In the genomic region with DNA sequence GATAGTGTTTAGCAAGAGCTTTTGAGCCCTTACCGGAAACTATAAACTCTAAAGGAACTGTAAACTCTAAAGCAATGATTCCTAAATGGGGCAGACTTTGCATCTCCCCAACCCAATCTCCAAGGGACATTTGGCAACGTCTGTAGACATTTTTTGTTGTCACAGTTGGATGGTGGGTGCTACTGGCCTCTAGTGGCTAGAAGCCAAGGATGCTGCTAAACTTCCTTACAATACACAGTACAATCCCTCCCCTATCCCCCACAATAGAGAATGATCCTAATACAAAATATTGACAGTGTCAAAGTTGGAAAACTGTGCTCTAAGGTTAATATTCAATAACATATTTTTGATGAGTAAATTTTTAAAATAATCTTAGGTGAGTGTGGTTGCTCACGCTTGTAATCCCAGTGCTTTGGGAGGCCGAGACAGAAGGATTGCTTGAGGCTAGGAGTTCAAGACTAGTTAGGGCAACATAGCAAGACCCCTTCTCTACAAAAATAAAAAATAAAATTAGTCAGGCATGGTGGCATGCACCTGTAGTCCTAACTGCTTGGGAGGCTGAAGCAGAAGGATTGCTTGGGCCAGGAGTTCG, we compare ENCODE assay signal across 1 cellular context.
TF ChIP-seq lines count a peak whose summit lies in the region.

No MANE protein-coding gene starts in this region.

TF ChIP-seq in WTC11, 78 proteins besides CTCF, POLR2A, EP300 and RAD21 (continued from another document):
- TF ChIP-seq PRDM15 (CRISPR knock-in tag; IDR thresholded peaks at IDR 0.05) (no peak), KAT7 (CRISPR knock-in tag; IDR thresholded peaks at IDR 0.05; ENCODE audit: borderline replicate concordance) (no peak), ZNF512 (CRISPR knock-in tag; IDR thresholded peaks at IDR 0.05; ENCODE audit: borderline replicate concordance) (no peak), ETV6 (CRISPR knock-in tag; IDR thresholded peaks at IDR 0.05) (no peak), OVOL2 (CRISPR knock-in tag; IDR thresholded peaks at IDR 0.05; ENCODE audit: borderline replicate concordance) (no peak), RORB (CRISPR knock-in tag; IDR thresholded peaks at IDR 0.05) (no peak), SP1 (CRISPR knock-in tag; conservative IDR thresholded peaks at IDR 0.05) (no peak), ZNF416 (CRISPR knock-in tag; IDR thresholded peaks at IDR 0.05) (no peak), ZBTB43 (CRISPR knock-in tag; IDR thresholded peaks at IDR 0.05) (no peak), MLX (CRISPR knock-in tag; IDR thresholded peaks at IDR 0.05) (no peak)
- TF ChIP-seq, protein P1, sequence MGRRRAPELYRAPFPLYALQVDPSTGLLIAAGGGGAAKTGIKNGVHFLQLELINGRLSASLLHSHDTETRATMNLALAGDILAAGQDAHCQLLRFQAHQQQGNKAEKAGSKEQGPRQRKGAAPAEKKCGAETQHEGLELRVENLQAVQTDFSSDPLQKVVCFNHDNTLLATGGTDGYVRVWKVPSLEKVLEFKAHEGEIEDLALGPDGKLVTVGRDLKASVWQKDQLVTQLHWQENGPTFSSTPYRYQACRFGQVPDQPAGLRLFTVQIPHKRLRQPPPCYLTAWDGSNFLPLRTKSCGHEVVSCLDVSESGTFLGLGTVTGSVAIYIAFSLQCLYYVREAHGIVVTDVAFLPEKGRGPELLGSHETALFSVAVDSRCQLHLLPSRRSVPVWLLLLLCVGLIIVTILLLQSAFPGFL (CRISPR knock-in tag; IDR thresholded peaks at IDR 0.05; ENCODE audit: borderline replicate concordance) = no peak
